Comparison of ENCODE assay signal across 1 cellular context in the genomic region with DNA sequence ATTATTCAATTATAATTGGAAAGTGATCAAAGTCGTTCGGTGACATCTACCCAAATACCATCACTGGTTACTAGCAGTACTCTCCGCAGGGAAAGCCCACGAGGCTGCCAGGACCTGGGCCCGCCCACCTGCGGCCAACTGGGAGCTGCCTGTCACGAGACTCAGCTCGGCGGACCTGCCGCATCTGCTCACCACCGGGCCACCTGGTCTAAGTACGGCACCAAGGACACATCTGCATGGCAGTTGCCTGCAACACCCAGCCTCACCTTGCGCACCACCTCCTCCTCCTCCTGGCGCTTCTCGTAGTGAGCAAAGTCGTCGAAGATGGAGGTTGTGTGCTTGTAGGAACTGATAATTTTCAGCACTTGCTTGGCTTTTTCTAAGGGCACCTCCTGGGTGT.
TF ChIP-seq lines count a peak whose summit lies in the region.

No MANE protein-coding gene starts in this region.

TF ChIP-seq in K562, 482 proteins besides CTCF, POLR2A, EP300 and RAD21:
- TF ChIP-seq RBFOX2 (IDR thresholded peaks at IDR 0.05; ENCODE audit: low read depth, low read length), result peak; percentile 33
- no peak for TF ChIP-seq ZNF140 (CRISPR knock-in tag; IDR thresholded peaks at IDR 0.05)
- no peak for TF ChIP-seq MTF1 (CRISPR knock-in tag; IDR thresholded peaks at IDR 0.05; ENCODE audit: borderline replicate concordance)
- peak; percentile 48 for TF ChIP-seq POLR2G (IDR thresholded peaks at IDR 0.05; ENCODE audit: low read depth, low read length)
